8 cellular contexts compared by ENCODE assay signal in the genomic region with DNA sequence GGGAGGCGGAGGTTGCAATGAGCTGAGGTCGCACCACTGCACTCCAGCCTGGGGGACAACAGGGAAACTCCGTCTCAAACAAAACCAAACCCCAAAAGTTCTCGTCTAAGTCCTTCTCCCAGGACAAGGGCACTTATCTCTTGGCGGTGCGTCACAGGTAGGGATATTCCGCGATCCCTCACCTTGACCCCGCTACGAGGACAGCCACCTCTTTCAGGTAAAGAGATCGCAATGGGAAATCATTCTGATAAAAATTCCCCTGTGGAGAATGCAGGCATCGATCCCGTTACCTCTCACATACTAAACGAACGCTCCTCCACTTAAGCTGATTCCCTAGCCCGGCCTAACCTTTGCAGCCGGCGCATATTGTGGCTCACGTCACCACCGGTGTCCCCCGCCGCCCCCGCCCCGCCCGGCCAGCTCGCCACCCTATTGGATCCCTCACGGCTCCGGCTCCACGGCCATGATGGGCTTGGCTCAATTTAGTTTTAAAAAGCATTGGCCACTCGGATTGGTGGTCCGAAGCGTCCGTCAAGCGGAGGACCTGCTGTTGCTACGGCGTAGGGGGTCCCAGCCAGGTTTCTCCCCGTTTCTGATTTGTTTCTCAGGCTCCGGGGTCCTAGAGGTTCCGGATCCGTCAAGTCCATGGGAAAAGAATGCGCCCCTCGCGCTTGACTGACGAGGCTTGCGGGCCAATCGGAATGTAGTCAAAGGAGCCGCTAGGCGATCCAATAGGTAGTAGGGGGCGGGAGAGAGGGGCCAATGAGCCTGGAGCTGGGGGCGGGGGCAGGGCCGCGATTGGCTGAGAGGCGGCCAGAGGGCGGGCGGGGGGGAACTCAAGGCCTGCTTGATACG. TPM values are rescaled to one million over a fixed set of nuclear protein-coding genes. Genes with fewer than 3 reads are reported as not detected.
DNase-seq lines count a peak whose midpoint lies in the region; ATAC-seq and TF ChIP-seq lines count a peak whose summit lies in the region.

No MANE protein-coding gene starts in this region.

- dilution Hi-C loops in mammary epithelial cell (cut with HindIII; ENCODE audit: low sequenced_read_pairs) = no loop called here

- H3K36me3 ChIP-seq in WERI-Rb-1 (peaks cover 25% of the 10 kb centered on the region), mammary epithelial cell (ENCODE audit: insufficient read depth, low read length) (no peaks in the 10 kb centered on the region), iPS-20b (ENCODE audit: insufficient read depth, low read depth, low read length) (no peaks in the 10 kb centered on the region), skeletal muscle tissue (ENCODE audit: control insufficient read depth in 3 of 3, insufficient read depth in 3 of 3, low read length in 3 of 3) (no peaks in the 10 kb centered on the region)

- ATAC-seq in GM18873 (IDR thresholded peaks at IDR 0.05; ENCODE audit: low FRiP score, unreplicated experiment) (peak; percentile 78), HG03139 (IDR thresholded peaks at IDR 0.05; ENCODE audit: unreplicated experiment) (peak; percentile 57)

- H3K27me3 ChIP-seq in WERI-Rb-1 (ENCODE audit: insufficient read depth, low read depth, severe bottlenecking) = no peaks in the 10 kb centered on the region
- H3K27me3 ChIP-seq in mammary epithelial cell (ENCODE audit: insufficient read depth, low read length) = no peaks in the 10 kb centered on the region
- no peaks in the 10 kb centered on the region for H3K27me3 ChIP-seq in iPS-20b (ENCODE audit: insufficient read depth, low read length)
- no peaks in the 10 kb centered on the region for H3K27me3 ChIP-seq in skeletal muscle tissue (ENCODE audit: control insufficient read depth in 3 of 3, insufficient read depth in 3 of 3, low read length in 3 of 3)

- 6% methylated on average over 21 of the region's 56 CpGs for WGBS in mammary epithelial cell (ENCODE audit: low coverage, missing lambda C conversion rate)

- peak overlapping the region; percentile 96 for H2AFZ ChIP-seq in mammary epithelial cell (ENCODE audit: low read depth, low read length)

- H3K27ac ChIP-seq in WERI-Rb-1 (peak overlapping the region; percentile 98), mammary epithelial cell (ENCODE audit: insufficient read depth, low read depth, low read length) (peak overlapping the region; percentile 89), iPS-20b (ENCODE audit: low read length) (no peak overlapping the region), skeletal muscle tissue (ENCODE audit: low read depth, low read length) (peak overlapping the region; percentile 92)

- in situ Hi-C loops in mammary epithelial cell (cut with MboI; ENCODE audit: low sequenced_read_pairs in 2 of 2) = no loop called here

- peak overlapping the region; percentile 54 for H3K4me2 ChIP-seq in mammary epithelial cell (ENCODE audit: insufficient read depth, low read depth, low read length)

- H3K9me3 ChIP-seq in WERI-Rb-1 (ENCODE audit: severe bottlenecking) (no peaks in the 10 kb centered on the region), mammary epithelial cell (replicated peaks; ENCODE audit: insufficient read depth, low read length) (no peaks in the 10 kb centered on the region), iPS-20b (ENCODE audit: insufficient read depth, low read depth, low read length) (no peaks in the 10 kb centered on the region), skeletal muscle tissue (ENCODE audit: control insufficient read depth in 3 of 3, low read length in 3 of 3) (no peaks in the 10 kb centered on the region)

- H4K20me1 ChIP-seq in mammary epithelial cell (ENCODE audit: insufficient read depth, low read length) = peaks cover 9% of the 10 kb centered on the region

- POLR2A ChIA-PET in AG04449 (lab: Yijun Ruan, JAX) = interaction anchor here (0.7 to 1.0 kb wide), 2 partner anchors 188 to 203 kb away, joined by 3 read pairs; partner anchors contain the start of gene C11orf24

- TF ChIP-seq CTCF in AG04449 (IDR thresholded peaks at IDR 0.05; ENCODE audit: insufficient read depth, low read length, missing control alignments) = no peak
- no peak for TF ChIP-seq CTCF in WERI-Rb-1 (IDR thresholded peaks at IDR 0.05; ENCODE audit: low read depth, low read length)
- TF ChIP-seq CTCF in mammary epithelial cell (conservative IDR thresholded peaks at IDR 0.05 in 1 of 2, IDR thresholded peaks at IDR 0.05 in 1 of 2; ENCODE audit: extremely low read depth in 1 of 2, insufficient read depth in 1 of 2, low read depth in 1 of 2, low read length in 2 of 2) = no peak

- DNase-seq in AG04449 (ENCODE audit: low read depth, low spot score) = peak; percentile 93
- peak; percentile 98 for DNase-seq in NCI-H2196 treated with DMSO at 0.1 percent for 48 hours (lab: John Stamatoyannopoulos, UW; ENCODE audit: unreplicated experiment)
- DNase-seq in WERI-Rb-1 = peak; percentile 98
- peak; percentile 97 for DNase-seq in mammary epithelial cell

- H3K4me1 ChIP-seq in mammary epithelial cell (ENCODE audit: insufficient read depth, low read length) (peaks cover 12% of the 10 kb centered on the region), iPS-20b (ENCODE audit: insufficient read depth, low read length) (peaks cover 9% of the 10 kb centered on the region; the same call in 1 of the 2 replicates), skeletal muscle tissue (ENCODE audit: control insufficient read depth in 3 of 3, insufficient read depth in 3 of 3, low read length in 3 of 3) (peaks cover 17 to 33% (median 29%) of the 10 kb centered on the region in 3 donors)

- H3K9ac ChIP-seq in mammary epithelial cell (ENCODE audit: insufficient read depth, low read length) (peak overlapping the region; percentile 81), iPS-20b (ENCODE audit: low read depth, low read length) (peak overlapping the region; percentile 88), skeletal muscle tissue (ENCODE audit: low read depth in 1 of 3, low read length in 3 of 3) (peak overlapping the region; percentile 85 to 92 (median 87))

- no TSS peak for BruUV-seq in mammary epithelial cell (replicated peaks; lab: Mats Ljungman, UMichigan)

- H3K79me2 ChIP-seq in mammary epithelial cell (ENCODE audit: insufficient read depth, low read length) = peaks cover 46% of the 10 kb centered on the region

- H3K4me3 ChIP-seq in AG04449 (ENCODE audit: low read depth, low read length) (peak overlapping the region; percentile 83), WERI-Rb-1 (ENCODE audit: low read depth, low read length) (peak overlapping the region; percentile 87), mammary epithelial cell (replicated peaks in 1 of 3; ENCODE audit: insufficient read depth in 1 of 3, low read depth in 2 of 3, low read length in 3 of 3) (peak overlapping the region; percentile 86 to 93 (median 89)), iPS-20b (ENCODE audit: low read length) (peak overlapping the region; percentile 89), skeletal muscle tissue (ENCODE audit: low read length in 3 of 3) (peak overlapping the region; percentile 74 to 81 (median 78))

- intact Hi-C loops in mammary epithelial cell (cut with micrococcal nuclease) = loop anchor here (5.0 kb wide), 1 partner anchor 122 kb away; no protein-coding TSS in a partner anchor

- CTCF ChIA-PET in AG04449 (lab: Yijun Ruan, JAX) = interaction anchor here (1.0 to 1.6 kb wide), 3 partner anchors 12 to 429 kb away, joined by 3 to 4 read pairs (median 3); no protein-coding TSS in a partner anchor
- CTCF ChIA-PET in mammary epithelial cell (lab: Charles Lee; ENCODE audit: low non-redundant PET) = interaction anchor here (0.5 kb wide), 1 partner anchor 188 kb away, joined by 5 read pairs; the partner anchor contains the start of gene C11orf24

RNA-seq across cellular contexts. Expression of gene PPP6R3, which starts 0.4 kb away (rescaled TPM):
- total RNA-seq in mammary epithelial cell (100 to 1,000 TPM in 1 of 2 donors, 10 to 100 TPM in 1; 90.5 to 115 TPM), skeletal muscle tissue (103 TPM)
- 30.8 TPM for polyA plus RNA-seq in mammary epithelial cell
- 122 TPM for polyA minus RNA-seq in mammary epithelial cell
